1 cellular context compared by ENCODE assay signal in the genomic region with DNA sequence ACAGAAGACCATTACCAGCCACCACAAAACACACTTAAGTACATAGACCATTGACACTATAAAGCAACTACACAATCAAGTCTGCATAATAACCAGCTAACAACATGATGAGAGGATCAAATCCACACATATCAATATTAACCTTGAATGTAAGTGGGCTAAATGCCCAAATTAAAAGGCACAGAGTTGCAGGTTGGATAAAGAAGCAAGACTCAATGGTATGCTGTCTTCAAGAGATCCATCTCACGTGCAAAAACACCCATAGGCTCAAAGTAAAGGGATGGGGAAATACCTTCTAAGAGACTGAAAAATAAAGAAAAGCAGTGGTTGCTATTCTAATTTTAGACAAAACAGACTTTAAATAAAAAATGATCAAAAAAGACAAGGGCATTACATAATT.
TF ChIP-seq lines count a peak whose summit lies in the region.

No MANE protein-coding gene starts in this region.

TF ChIP-seq in HEK293, 187 proteins besides CTCF, POLR2A, EP300 and RAD21 (continued from another document):
- TF ChIP-seq, protein P1, sequence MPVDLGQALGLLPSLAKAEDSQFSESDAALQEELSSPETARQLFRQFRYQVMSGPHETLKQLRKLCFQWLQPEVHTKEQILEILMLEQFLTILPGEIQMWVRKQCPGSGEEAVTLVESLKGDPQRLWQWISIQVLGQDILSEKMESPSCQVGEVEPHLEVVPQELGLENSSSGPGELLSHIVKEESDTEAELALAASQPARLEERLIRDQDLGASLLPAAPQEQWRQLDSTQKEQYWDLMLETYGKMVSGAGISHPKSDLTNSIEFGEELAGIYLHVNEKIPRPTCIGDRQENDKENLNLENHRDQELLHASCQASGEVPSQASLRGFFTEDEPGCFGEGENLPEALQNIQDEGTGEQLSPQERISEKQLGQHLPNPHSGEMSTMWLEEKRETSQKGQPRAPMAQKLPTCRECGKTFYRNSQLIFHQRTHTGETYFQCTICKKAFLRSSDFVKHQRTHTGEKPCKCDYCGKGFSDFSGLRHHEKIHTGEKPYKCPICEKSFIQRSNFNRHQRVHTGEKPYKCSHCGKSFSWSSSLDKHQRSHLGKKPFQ (tag by site-specific recombination; IDR thresholded peaks at IDR 0.05), result no peak
- TF ChIP-seq ZIC2 (tag by site-specific recombination; IDR thresholded peaks at IDR 0.05), result no peak
- no peak for TF ChIP-seq ZNF214 (tag by site-specific recombination; IDR thresholded peaks at IDR 0.05; ENCODE audit: borderline replicate concordance)
